Comparison of ENCODE assay signal across 8 cellular contexts in genomic region chr18:57649536-57650495, GRCh38. TPM values are rescaled to one million over a fixed set of nuclear protein-coding genes. Genes with fewer than 3 reads are reported as not detected.
DNase-seq lines count a peak whose midpoint lies in the region; ATAC-seq, FAIRE-seq and TF ChIP-seq lines count a peak whose summit lies in the region.

No MANE protein-coding gene starts in this region.

- peaks cover 3% of the 10 kb centered on the region for H3F3A ChIP-seq in PC-3 (ENCODE audit: low read length, unreplicated experiment)

- 91% methylated on average over 11 of the region's 11 CpGs for WGBS in hepatocyte (ENCODE audit: low lambda C conversion rate, missing lambda C conversion rate)

- intact Hi-C loops in HCT116 (cut with micrococcal nuclease) = loop anchor here (10.0 kb wide), 1 partner anchor 205 kb away; no protein-coding TSS in a partner anchor
- intact Hi-C loops in PC-3 (cut with micrococcal nuclease) = no loop called here

- RAD21 ChIA-PET in HCT116 (lab: Charles Lee; ENCODE audit: low non-redundant PET in 1 of 2, low total read pairs in 2 of 2, uncharacterized antibody in 2 of 2, unreplicated experiment in 2 of 2) = no interaction called here

- peaks cover 10% of the 10 kb centered on the region for H3K79me2 ChIP-seq in HCT116 (ENCODE audit: insufficient read depth, low read length)
- H3K79me2 ChIP-seq in PC-3 (ENCODE audit: low read length) = peaks cover 18% of the 10 kb centered on the region; the same call in 1 of the 2 replicates
- H3K79me2 ChIP-seq in keratinocyte (ENCODE audit: control insufficient read depth, insufficient read depth, low read length) = peaks cover 12% of the 10 kb centered on the region
- peaks cover 17% of the 10 kb centered on the region for H3K79me2 ChIP-seq in hepatocyte

- POLR2A ChIA-PET in HCT116 (lab: Charles Lee) (no interaction called here), PC-3 (lab: Charles Lee; ENCODE audit: unreplicated experiment) (interaction anchor here (0.6 to 0.7 kb wide), 3 partner anchors 11 to 147 kb away, joined by 3 to 4 read pairs (median 3); no protein-coding TSS in a partner anchor)

- H3K9me1 ChIP-seq in keratinocyte (ENCODE audit: control insufficient read depth, extremely low read depth, insufficient read depth, low read length) = no peaks in the 10 kb centered on the region

- H3K4me1 ChIP-seq in HCT116 (ENCODE audit: control insufficient read depth in 1 of 2, insufficient read depth in 2 of 2, low read length in 2 of 2) = no peaks in the 10 kb centered on the region
- peaks cover 13% of the 10 kb centered on the region for H3K4me1 ChIP-seq in PC-3 (ENCODE audit: insufficient read depth, low read length)
- H3K4me1 ChIP-seq in keratinocyte (ENCODE audit: control insufficient read depth, extremely low read depth, insufficient read depth, low read length) = peaks cover 12% of the 10 kb centered on the region
- H3K4me1 ChIP-seq in hepatocyte (ENCODE audit: insufficient read depth) = no peaks in the 10 kb centered on the region

- no peak for TF ChIP-seq RAD21 in HCT116 (IDR thresholded peaks at IDR 0.05; ENCODE audit: low read depth)

- in situ Hi-C loops in GM13977 (cut with MboI; ENCODE audit: low pct_unique_long_range_greater_than_20kb, low sequenced_read_pairs, unreplicated experiment) = loop anchor here (25.0 kb wide), 1 partner anchor 187 kb away; no protein-coding TSS in a partner anchor

- H3K4me3 ChIP-seq in HCT116 (replicated peaks in 1 of 2; ENCODE audit: low read depth in 1 of 2, low read length in 2 of 2) (no peak overlapping the region), PC-3 (ENCODE audit: low read length) (no peak overlapping the region), keratinocyte (ENCODE audit: control insufficient read depth in 2 of 3, extremely low read depth in 1 of 3, insufficient read depth in 2 of 3, low read depth in 1 of 3, low read length in 3 of 3) (no peak overlapping the region), hepatocyte (no peak overlapping the region)

- H3K9me2 ChIP-seq in HCT116 (ENCODE audit: insufficient read depth) (no peaks in the 10 kb centered on the region), PC-3 (replicated peaks; ENCODE audit: low read length) (no peaks in the 10 kb centered on the region), hepatocyte (replicated peaks; ENCODE audit: insufficient read depth) (no peaks in the 10 kb centered on the region)

- H3K9me3 ChIP-seq in HCT116 (ENCODE audit: control insufficient read depth in 1 of 2, insufficient read depth in 1 of 2, low read depth in 1 of 2, low read length in 2 of 2) (no peaks in the 10 kb centered on the region), PC-3 (ENCODE audit: low read length) (no peaks in the 10 kb centered on the region), keratinocyte (ENCODE audit: control insufficient read depth, low read depth, low read length) (no peaks in the 10 kb centered on the region), hepatocyte (ENCODE audit: low read depth) (no peaks in the 10 kb centered on the region)

- H2AFZ ChIP-seq in HCT116 (ENCODE audit: low read depth, low read length, poor library complexity, severe bottlenecking) = no peak overlapping the region
- H2AFZ ChIP-seq in PC-3 (ENCODE audit: low read length) = no peak overlapping the region
- H2AFZ ChIP-seq in keratinocyte (ENCODE audit: control insufficient read depth, low read length) = no peak overlapping the region
- H2AFZ ChIP-seq in hepatocyte = no peak overlapping the region

- BruUV-seq in HCT116 (replicated peaks; lab: Mats Ljungman, UMichigan) (no TSS peak), PC-3 (replicated peaks; lab: Mats Ljungman, UMichigan) (no TSS peak)

- ATAC-seq in HCT116 = no peak
- ATAC-seq in PC-3 = peak; percentile 94

- FAIRE-seq in keratinocyte (lab: Jason Lieb, UNC) = peak; percentile 96

- H3K36me3 ChIP-seq in HCT116 (ENCODE audit: control insufficient read depth in 1 of 2, insufficient read depth in 2 of 2, low read length in 2 of 2) (peaks cover 0 to 1% of the 10 kb centered on the region in 2 experiments; a peak in 2 of 4 replicates), PC-3 (ENCODE audit: low read depth, low read length) (peaks cover 8% of the 10 kb centered on the region), keratinocyte (ENCODE audit: control insufficient read depth in 2 of 2, extremely low read depth in 1 of 2, insufficient read depth in 2 of 2, low read length in 2 of 2) (peaks cover 2 to 3% of the 10 kb centered on the region in 2 experiments), hepatocyte (replicated peaks; ENCODE audit: insufficient read depth, low read depth) (no peaks in the 10 kb centered on the region)

- no peak overlapping the region for H3K9ac ChIP-seq in HCT116 (ENCODE audit: low read length)
- no peak overlapping the region for H3K9ac ChIP-seq in PC-3 (ENCODE audit: low read length)
- H3K9ac ChIP-seq in keratinocyte (ENCODE audit: control insufficient read depth, extremely low read depth, insufficient read depth, low read length) = no peak overlapping the region

- no peaks in the 10 kb centered on the region for H4K20me1 ChIP-seq in HCT116 (ENCODE audit: insufficient read depth)
- no peaks in the 10 kb centered on the region for H4K20me1 ChIP-seq in PC-3 (ENCODE audit: low read length)
- H4K20me1 ChIP-seq in keratinocyte (ENCODE audit: control insufficient read depth, extremely low read depth, insufficient read depth, low read length) = no peaks in the 10 kb centered on the region
- no peaks in the 10 kb centered on the region for H4K20me1 ChIP-seq in hepatocyte (ENCODE audit: insufficient read depth, poor library complexity, severe bottlenecking)

- H3K27ac ChIP-seq in HCT116 (ENCODE audit: low read depth, low read length) (no peak overlapping the region), PC-3 (ENCODE audit: low read length) (peak overlapping the region; percentile 76), keratinocyte (ENCODE audit: control insufficient read depth, insufficient read depth, low read length) (no peak overlapping the region), hepatocyte (no peak overlapping the region)

- H3K4me2 ChIP-seq in HCT116 (ENCODE audit: low read length) = no peak overlapping the region
- H3K4me2 ChIP-seq in PC-3 (ENCODE audit: low read length) = peak overlapping the region; percentile 44
- H3K4me2 ChIP-seq in keratinocyte (ENCODE audit: control insufficient read depth, extremely low read depth, insufficient read depth, low read depth, low read length) = no peak overlapping the region
- no peak overlapping the region for H3K4me2 ChIP-seq in hepatocyte

- peak; percentile 65 for DNase-seq in GM13977 (ENCODE audit: low spot score)
- DNase-seq in HCT116 (ENCODE audit: low read depth, low spot score) = no peak
- peak; percentile 95 for DNase-seq in PC-3
- no peak for DNase-seq in keratinocyte (ENCODE audit: low read depth, low spot score)
- DNase-seq in DMS53 (lab: John Stamatoyannopoulos, UW) = no peak
- no peak for DNase-seq in iPS-NIHi11 (ENCODE audit: low spot score)
- DNase-seq in NCI-H774 (lab: John Stamatoyannopoulos, UW) = no peak
- no peak for DNase-seq in hepatocyte (ENCODE audit: low spot score)

- TF ChIP-seq CTCF in GM13977 (IDR thresholded peaks at IDR 0.05; ENCODE audit: extremely low read depth, insufficient read depth, missing control alignments) = no peak
- no peak for TF ChIP-seq CTCF in HCT116 (IDR thresholded peaks at IDR 0.05 in 2 of 3, conservative IDR thresholded peaks at IDR 0.05 in 1 of 3; ENCODE audit: borderline replicate concordance in 1 of 3, insufficient read depth in 1 of 3, low read depth in 2 of 3, low read length in 2 of 3)
- TF ChIP-seq CTCF in PC-3 (conservative IDR thresholded peaks at IDR 0.05; ENCODE audit: low read depth, low read length) = no peak
- TF ChIP-seq CTCF in keratinocyte (optimal IDR thresholded peaks at IDR 0.05 in 1 of 3, IDR thresholded peaks at IDR 0.05 in 1 of 3, conservative IDR thresholded peaks at IDR 0.05 in 1 of 3; ENCODE audit: extremely low read depth in 1 of 3, insufficient read depth in 2 of 3, low read length in 3 of 3) = no peak
- no peak for TF ChIP-seq CTCF in hepatocyte (IDR thresholded peaks at IDR 0.05; ENCODE audit: poor library complexity)

- CTCF ChIA-PET in HCT116 (lab: Charles Lee) = no interaction called here
- CTCF ChIA-PET in PC-3 (lab: Charles Lee) = no interaction called here

- TF ChIP-seq POLR2A in HCT116 (IDR thresholded peaks at IDR 0.05; ENCODE audit: borderline replicate concordance, extremely low read depth, insufficient read depth, insufficient read length) = no peak

- no peaks in the 10 kb centered on the region for H3K27me3 ChIP-seq in HCT116 (ENCODE audit: insufficient read depth, low read length)
- H3K27me3 ChIP-seq in PC-3 (ENCODE audit: low read length) = no peaks in the 10 kb centered on the region
- H3K27me3 ChIP-seq in keratinocyte (ENCODE audit: control insufficient read depth, extremely low read depth, insufficient read depth, low read length) = no peaks in the 10 kb centered on the region
- no peaks in the 10 kb centered on the region for H3K27me3 ChIP-seq in hepatocyte

- dilution Hi-C loops in keratinocyte (cut with MboI; ENCODE audit: extremely low pct_ligation_motif_present, low sequenced_read_pairs) = no loop called here

RNA-seq across cellular contexts. Expression of gene NARS1, which starts 28.2 kb away (rescaled TPM):
- 177 TPM for total RNA-seq in HCT116 (2021; ENCODE audit: unreplicated experiment)
- polyA plus RNA-seq in HCT116 (2012) = 123 and 132 TPM in 2 replicates
- total RNA-seq in PC-3 (2014; rRNA removed) = 125 and 161 TPM in 2 replicates
- 143 to 231 TPM (median 187 TPM) in 3 replicates for polyA plus RNA-seq in keratinocyte
- 360 TPM for polyA plus RNA-seq in keratinocyte (2011; ENCODE audit: low read depth)
- polyA plus RNA-seq in keratinocyte (2011; cell fraction: cytosol; rRNA removed) = 129 and 193 TPM in 2 replicates
- 219 and 303 TPM in 2 replicates for polyA plus RNA-seq in keratinocyte (2011; cell fraction: nucleus; rRNA removed)
- 146 and 172 TPM in 2 replicates for polyA plus RNA-seq in keratinocyte (2012; ENCODE audit: low replicate concordance)
- 116 to 181 TPM (median 144 TPM) in 3 replicates for polyA minus RNA-seq in keratinocyte
- polyA minus RNA-seq in keratinocyte (2011; cell fraction: cytosol; rRNA and poly(A)+ RNA removed) = 152 TPM
- polyA minus RNA-seq in keratinocyte (2011; cell fraction: nucleus; rRNA and poly(A)+ RNA removed) = 84.1 and 142 TPM in 2 replicates
- total RNA-seq in hepatocyte = 179 and 184 TPM in 2 replicates
- 123 and 124 TPM in 2 replicates for polyA plus RNA-seq in hepatocyte

Comparison
In these comparisons a context has a peak if more than half of its experiments do, and no peak if none do; other contexts are left out.
1. DNase-seq: peak in GM13977 (single experiment) and PC-3 (single experiment); none in HCT116 (single experiment), keratinocyte (single experiment), DMS53 (single experiment), iPS-NIHi11 (single experiment), NCI-H774 (single experiment) and hepatocyte (single experiment).